Comparison of ENCODE assay signal across 1 cellular context in genomic region chr17:7987112-7987893, GRCh38.
A peak's percentile ranks its signal among the peaks of the same experiment; 100 is the strongest.
TF ChIP-seq lines count a peak whose summit lies in the region.

No MANE protein-coding gene starts in this region.

TF ChIP-seq in K562, 482 proteins besides CTCF, POLR2A, EP300 and RAD21:
- TF ChIP-seq TRIM28 (IDR thresholded peaks at IDR 0.05) (no peak), ATF1 (CRISPR knock-in tag; IDR thresholded peaks at IDR 0.05) (no peak), ATF1 (tag; IDR thresholded peaks at IDR 0.05) (peak; percentile 45)
